Comparison of ENCODE assay signal across 15 cellular contexts in the genomic region with DNA sequence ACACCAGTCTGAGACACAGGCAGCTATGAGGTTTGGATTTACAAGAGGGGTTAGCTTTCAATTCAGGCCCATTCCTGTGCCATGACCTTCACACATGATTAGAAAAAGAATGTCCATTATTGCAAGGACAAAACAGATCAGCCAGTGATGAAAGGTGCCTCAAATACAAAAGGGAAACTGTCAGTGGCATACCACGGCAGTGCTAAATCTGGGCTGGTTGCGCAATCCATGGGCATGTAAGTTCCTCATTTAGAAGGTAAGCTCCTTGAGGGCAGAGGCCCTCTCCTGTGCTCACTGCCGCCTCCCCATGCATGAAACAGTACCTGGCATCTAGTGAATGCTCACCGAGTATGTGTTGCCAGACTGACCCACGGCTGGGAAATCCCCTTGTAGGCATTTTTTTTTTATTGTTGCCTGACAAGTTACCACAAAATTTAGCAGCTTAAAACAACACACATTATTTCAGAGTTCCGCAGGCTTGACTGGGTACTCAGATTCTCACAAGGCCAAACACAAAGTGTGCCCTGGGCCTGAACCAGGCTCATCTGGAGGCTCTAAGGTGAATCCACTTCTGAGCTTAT.
"Had no signal": no experiment of that assay in that cellular context is flagged by ENCODE, and none has a peak within 500 bp of the region (broad histone marks: within the 10 kb centered on the region; RNA-seq: fewer than 3 reads in every experiment).

No MANE protein-coding gene starts in this region.

- H3K36me3 ChIP-seq: colonic mucosa, gastrocnemius medialis, ovary had no signal

- H3K4me1 ChIP-seq: colonic mucosa, gastrocnemius medialis, testis had no signal

- H3K9me3 Mint-ChIP-seq: activated naive CD4-positive, alpha-beta T cell treated with anti-CD3 and anti-CD28 coated beads for 36 hours; activated T-helper 17 cell treated with anti-CD3 and anti-CD28 coated beads, Interleukin-2, amount 50 U/mL, for 72 hours had no signal

- H3K4me1 Mint-ChIP-seq: activated T-helper 17 cell treated with anti-CD3 and anti-CD28 coated beads, Interleukin-2, amount 50 U/mL, for 72 hours; stimulated activated naive CD8-positive, alpha-beta T cell treated with anti-CD3 and anti-CD28 coated beads, Interleukin-15, amount 100 ng/mL, for 72 hours had no signal

- H3K27ac Mint-ChIP-seq: activated naive CD4-positive, alpha-beta T cell treated with anti-CD3 and anti-CD28 coated beads for 36 hours; activated T-helper 17 cell treated with anti-CD3 and anti-CD28 coated beads, Interleukin-2, amount 50 U/mL, for 72 hours; stimulated activated naive CD8-positive, alpha-beta T cell treated with anti-CD3 and anti-CD28 coated beads, Interleukin-15, amount 100 ng/mL, for 72 hours had no signal

- DNase-seq: activated CD4-positive, alpha-beta T cell treated with anti-CD3 and anti-CD28 coated beads for 4 hours; activated naive CD4-positive, alpha-beta T cell treated with anti-CD3 and anti-CD28 coated beads for 36 hours; caudate nucleus; colonic mucosa; effector CD4-positive, alpha-beta T cell; gastrocnemius medialis; hippocampal formation; ovary; stimulated activated CD4-positive, alpha-beta T cell treated with anti-CD3 and anti-CD28 coated beads, Interleukin-4, amount 100 ng/mL, for 4 hours; stimulated activated naive CD8-positive, alpha-beta T cell treated with anti-CD3 and anti-CD28 coated beads, Interleukin-15, amount 100 ng/mL, for 72 hours; T-helper 9 cell; testis had no signal

- ATAC-seq: activated T-helper 17 cell treated with anti-CD3 and anti-CD28 coated beads, Interleukin-2, amount 50 U/mL, for 72 hours; stimulated activated naive CD8-positive, alpha-beta T cell treated with anti-CD3 and anti-CD28 coated beads, Interleukin-15, amount 100 ng/mL, for 72 hours had no signal

- H3K9me3 ChIP-seq: colonic mucosa, gastrocnemius medialis, ovary, testis had no signal

- H3K4me3 ChIP-seq: colonic mucosa, gastrocnemius medialis, ovary, testis had no signal

- H3K27ac ChIP-seq: colonic mucosa, ovary, testis, VCaP had no signal

- H3K4me3 Mint-ChIP-seq: activated naive CD4-positive, alpha-beta T cell treated with anti-CD3 and anti-CD28 coated beads for 36 hours; activated T-helper 17 cell treated with anti-CD3 and anti-CD28 coated beads, Interleukin-2, amount 50 U/mL, for 72 hours; neural crest cell; stimulated activated naive CD8-positive, alpha-beta T cell treated with anti-CD3 and anti-CD28 coated beads, Interleukin-15, amount 100 ng/mL, for 72 hours had no signal

- H3K27me3 ChIP-seq: colonic mucosa, gastrocnemius medialis, ovary, testis had no signal
